18 cellular contexts compared by ENCODE assay signal in genomic region chr5:179123491-179124328, GRCh38.
DNase-seq lines count a peak whose midpoint lies in the region; ATAC-seq and TF ChIP-seq lines count a peak whose summit lies in the region.
"Had no signal": no experiment of that assay in that cellular context is flagged by ENCODE, and none has a peak within 500 bp of the region (broad histone marks: within the 10 kb centered on the region; RNA-seq: fewer than 3 reads in every experiment).

No MANE protein-coding gene starts in this region.

- no peaks in the 10 kb centered on the region for H3K9me3 ChIP-seq in osteoblast (ENCODE audit: low read depth, low read length)

- no peaks in the 10 kb centered on the region for H3K79me2 ChIP-seq in osteoblast (ENCODE audit: insufficient read depth, low read length)

- no peaks in the 10 kb centered on the region for H3K27me3 ChIP-seq in osteoblast (ENCODE audit: insufficient read depth, low read length)
- H3K27me3 ChIP-seq: BLaER1 had no signal

- ATAC-seq in left cardiac atrium = no peak
- no peak for ATAC-seq in GM21360 (IDR thresholded peaks at IDR 0.05; ENCODE audit: unreplicated experiment)
- ATAC-seq in HG02884 (IDR thresholded peaks at IDR 0.05; ENCODE audit: unreplicated experiment) = no peak

- peak; percentile 44 for DNase-seq in cardiac septum (ENCODE audit: low spot score)
- no peak for DNase-seq in left cardiac atrium
- DNase-seq in epithelial cell of esophagus (ENCODE audit: low read depth) = peak; percentile 5
- DNase-seq in osteoblast (ENCODE audit: insufficient read length, low spot score, missing footprints) = peak; percentile 65
- DNase-seq in pons (ENCODE audit: low spot score) = no peak
- DNase-seq in SHP77 (lab: John Stamatoyannopoulos, UW) = no peak
- DNase-seq: CD8-positive, alpha-beta memory T cell; DMS79 treated with DMSO at 0.1 percent for 48 hours; HCEC 1CT; KBM-7; NCI-H1436 treated with DMSO at 0.1 percent for 48 hours; NCI-H2029 treated with DMSO at 0.1 percent for 48 hours; NCI-H2171 treated with DMSO at 0.1 percent for 48 hours; NCI-H446 treated with DMSO at 0.1 percent for 48 hours; RPMI8226 had no signal

- H3K27ac ChIP-seq in osteoblast (ENCODE audit: low read depth, low read length) = no peak overlapping the region
- H3K27ac ChIP-seq: BLaER1 had no signal

- intact Hi-C loops in cardiac septum (cut with DNase I) (no loop called here), left cardiac atrium (cut with DNase I) (no loop called here)

- no peaks in the 10 kb centered on the region for H3K4me1 ChIP-seq in osteoblast (ENCODE audit: insufficient read depth, low read length)
- H3K4me1 ChIP-seq: BLaER1 had no signal

- H2AFZ ChIP-seq in osteoblast (ENCODE audit: low read length) = no peak overlapping the region

- TF ChIP-seq CTCF in epithelial cell of esophagus (IDR thresholded peaks at IDR 0.05; ENCODE audit: insufficient read depth, low read depth, low read length, missing control alignments) = no peak
- TF ChIP-seq CTCF in osteoblast (IDR thresholded peaks at IDR 0.05; ENCODE audit: extremely low read depth, low read depth, low read length) = no peak

- H3K36me3 ChIP-seq in osteoblast (ENCODE audit: insufficient read depth, low read length) = peaks cover 55% of the 10 kb centered on the region
- H3K36me3 ChIP-seq: BLaER1 had no signal

- H3K4me3 ChIP-seq in epithelial cell of esophagus (ENCODE audit: low read length) (no peak overlapping the region), osteoblast (ENCODE audit: insufficient read depth, low read length) (no peak overlapping the region)
- H3K4me3 ChIP-seq: BLaER1 had no signal

- H3K4me2 ChIP-seq in osteoblast (ENCODE audit: insufficient read depth, low read length) = no peak overlapping the region
- H3K4me2 ChIP-seq: BLaER1 had no signal

- no peaks in the 10 kb centered on the region for H4K20me1 ChIP-seq in osteoblast (ENCODE audit: insufficient read depth, low read length)
- H4K20me1 ChIP-seq: BLaER1 had no signal

Comparison
In these comparisons a context has a peak if more than half of its experiments do, and no peak if none do; other contexts are left out.
1. DNase-seq: peak in cardiac septum (single experiment), epithelial cell of esophagus (single experiment) and osteoblast (single experiment); none in left cardiac atrium (single experiment), pons (single experiment) and SHP77 (0 of 2).